ENCODE assay signal across 8 cellular contexts in genomic region chr6:96925290-96925687, GRCh38. TPM values are rescaled to one million over a fixed set of nuclear protein-coding genes. Genes with fewer than 3 reads are reported as not detected.
A peak's percentile ranks its signal among the peaks of the same experiment; 100 is the strongest.
DNase-seq lines count a peak whose midpoint lies in the region; ATAC-seq and TF ChIP-seq lines count a peak whose summit lies in the region.

No MANE protein-coding gene starts in this region.

- H3K4me3 Mint-ChIP-seq in stimulated activated naive CD8-positive, alpha-beta T cell treated with anti-CD3 and anti-CD28 coated beads, Interleukin-15, Interleukin-2, amounts not matched to agents 100 ng/mL and 50 ng/mL, for 24 hours = peak overlapping the region; percentile 94

- no peak for DNase-seq in stimulated activated naive CD8-positive, alpha-beta T cell treated with anti-CD3 and anti-CD28 coated beads, Interleukin-15, Interleukin-2, amounts not matched to agents 100 U/mL and 50 U/mL, for 24 hours
- DNase-seq in brain microvascular endothelial cell (no peak), dermis blood vessel endothelial cell (no peak), activated gamma-delta T cell (lab: John Stamatoyannopoulos, UW) (no peak), NCI-H748 (lab: John Stamatoyannopoulos, UW; ENCODE audit: unreplicated experiment) (no peak)

- no peaks in the 10 kb centered on the region for H3K27me3 Mint-ChIP-seq in stimulated activated naive CD8-positive, alpha-beta T cell treated with anti-CD3 and anti-CD28 coated beads, Interleukin-15, Interleukin-2, amounts not matched to agents 100 ng/mL and 50 ng/mL, for 24 hours

- H3K9me3 Mint-ChIP-seq in stimulated activated naive CD8-positive, alpha-beta T cell treated with anti-CD3 and anti-CD28 coated beads, Interleukin-15, Interleukin-2, amounts not matched to agents 100 ng/mL and 50 ng/mL, for 24 hours = no peaks in the 10 kb centered on the region

- no peak for TF ChIP-seq CTCF in brain microvascular endothelial cell (IDR thresholded peaks at IDR 0.05; ENCODE audit: low read depth, low read length, missing control alignments)

- H3K27me3 ChIP-seq in brain microvascular endothelial cell (replicated peaks) (peaks cover 11% of the 10 kb centered on the region), mononuclear cell (ENCODE audit: insufficient read depth, low read length) (peaks cover 11% of the 10 kb centered on the region)

- no peak overlapping the region for H3K27ac Mint-ChIP-seq in stimulated activated naive CD8-positive, alpha-beta T cell treated with anti-CD3 and anti-CD28 coated beads, Interleukin-15, Interleukin-2, amounts not matched to agents 100 ng/mL and 50 ng/mL, for 24 hours

- H3K36me3 Mint-ChIP-seq in stimulated activated naive CD8-positive, alpha-beta T cell treated with anti-CD3 and anti-CD28 coated beads, Interleukin-15, Interleukin-2, amounts not matched to agents 100 ng/mL and 50 ng/mL, for 24 hours (ENCODE audit: low read depth) = no peaks in the 10 kb centered on the region

- H3K4me3 ChIP-seq in brain microvascular endothelial cell (ENCODE audit: low read depth, low read length) = peak overlapping the region; percentile 65
- H3K4me3 ChIP-seq in mononuclear cell (ENCODE audit: low read length) = peak overlapping the region; percentile 64

- H3K4me1 ChIP-seq in mononuclear cell (ENCODE audit: insufficient read depth, low read length) = peaks cover 10% of the 10 kb centered on the region

- H3K4me1 Mint-ChIP-seq in stimulated activated naive CD8-positive, alpha-beta T cell treated with anti-CD3 and anti-CD28 coated beads, Interleukin-15, Interleukin-2, amounts not matched to agents 100 ng/mL and 50 ng/mL, for 24 hours (ENCODE audit: low read depth) = peaks cover 33% of the 10 kb centered on the region

- H3K27ac ChIP-seq in brain microvascular endothelial cell = no peak overlapping the region

- no peak for ATAC-seq in stimulated activated naive CD8-positive, alpha-beta T cell treated with anti-CD3 and anti-CD28 coated beads, Interleukin-15, Interleukin-2, amounts not matched to agents 100 U/mL and 50 U/mL, for 24 hours
- ATAC-seq in HG02981 (IDR thresholded peaks at IDR 0.05; ENCODE audit: unreplicated experiment) = no peak

- H3K9me3 ChIP-seq in mononuclear cell (ENCODE audit: low read depth, low read length) = no peaks in the 10 kb centered on the region

- in situ Hi-C loops in brain microvascular endothelial cell (cut with HindIII; ENCODE audit: low pct_ligation_motif_present, low sequenced_read_pairs) = no loop called here

- no peaks in the 10 kb centered on the region for H3K36me3 ChIP-seq in brain microvascular endothelial cell (replicated peaks)

RNA-seq across cellular contexts. Expression of gene KLHL32, which starts 0.8 kb away (rescaled TPM):
- total RNA-seq in mononuclear cell (0.94 TPM), dermis blood vessel endothelial cell (0.19 TPM in 1 of 2 replicates, not detected in the other)

RNA-seq across cellular contexts. Expression of gene NDUFAF4, which starts 27.6 kb away (rescaled TPM):
- total RNA-seq in mononuclear cell (23.3 TPM), dermis blood vessel endothelial cell (8.0 and 10.2 TPM in 2 replicates)
